In the genomic region with DNA sequence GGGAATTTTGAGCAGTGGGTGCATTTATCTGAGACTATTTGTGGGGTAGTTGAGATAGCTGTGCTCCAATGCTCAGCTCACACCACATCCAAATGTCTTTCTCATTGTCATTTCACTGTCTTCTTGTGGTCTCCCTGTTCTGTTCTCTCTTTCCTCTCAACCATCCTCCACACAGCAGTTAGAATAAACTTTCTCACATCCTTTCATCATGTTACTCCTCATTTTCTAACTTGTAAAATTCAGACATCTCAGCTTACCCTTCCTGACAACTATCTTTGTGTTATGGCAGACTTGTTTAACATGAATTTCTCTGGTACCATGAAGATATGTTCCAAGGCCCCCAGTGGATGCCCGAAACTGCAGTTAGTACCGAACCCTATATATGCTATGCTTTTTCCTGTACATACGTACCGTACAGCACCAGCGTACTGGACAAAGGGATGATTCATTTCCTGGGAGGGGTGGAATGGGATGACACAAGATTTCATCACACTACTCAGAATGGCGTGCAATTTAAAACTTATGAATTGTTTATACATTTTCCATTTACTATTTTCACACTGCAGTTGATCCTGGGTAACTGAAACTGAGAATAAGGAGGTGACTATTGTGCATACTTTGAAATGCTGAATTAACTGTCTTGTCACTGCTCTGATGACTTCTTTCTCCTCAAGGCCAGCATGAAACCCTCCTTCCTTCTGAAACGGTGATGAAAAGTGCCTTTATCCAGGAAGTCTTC, we compare ENCODE assay signal across 10 cellular contexts.
DNase-seq lines count a peak whose midpoint lies in the region; FAIRE-seq lines count a peak whose summit lies in the region.
"Had no signal": no experiment of that assay in that cellular context is flagged by ENCODE, and none has a peak within 500 bp of the region (broad histone marks: within the 10 kb centered on the region; RNA-seq: fewer than 3 reads in every experiment).

No MANE protein-coding gene starts in this region.

- peak overlapping the region; percentile 15 for H3K4me3 ChIP-seq in skeletal muscle satellite cell (ENCODE audit: low read length)

- DNase-seq in H4 (ENCODE audit: low spot score) (peak; percentile 85), RKO (ENCODE audit: low spot score) (peak; percentile 88), amniotic stem cell (lab: John Stamatoyannopoulos, UW) (peak; percentile 69), hypothalamus (lab: John Stamatoyannopoulos, UW) (no peak), superior temporal gyrus (ENCODE audit: extremely low spot score) (no peak), GM19239 (ENCODE audit: insufficient read length, low spot score) (no peak), NCI-H345 treated with DMSO at 0.1 percent for 48 hours (lab: John Stamatoyannopoulos, UW; ENCODE audit: unreplicated experiment) (no peak)
- DNase-seq: endodermal cell, NCI-H774 had no signal

- no peaks in the 10 kb centered on the region for H3K27me3 ChIP-seq in skeletal muscle satellite cell (ENCODE audit: control insufficient read depth, insufficient read depth, low read length)

- FAIRE-seq in GM19239 (lab: Jason Lieb, UNC), result no peak

- no peaks in the 10 kb centered on the region for H3K36me3 ChIP-seq in skeletal muscle satellite cell (ENCODE audit: insufficient read depth, low read length)

- H3K9me3 ChIP-seq in skeletal muscle satellite cell (replicated peaks; ENCODE audit: low read length), result no peaks in the 10 kb centered on the region

- H3K9ac ChIP-seq in skeletal muscle satellite cell (ENCODE audit: low read depth, low read length), result peak overlapping the region; percentile 75

- peak overlapping the region; percentile 46 for H3K4me2 ChIP-seq in skeletal muscle satellite cell (ENCODE audit: low read length)

- peaks cover 72% of the 10 kb centered on the region for H3K4me1 ChIP-seq in skeletal muscle satellite cell (ENCODE audit: control insufficient read depth, insufficient read depth, low read length)

Comparison
In these comparisons a context has a peak if more than half of its experiments do, and no peak if none do; other contexts are left out.
1. DNase-seq: peak in H4 (single experiment), RKO (single experiment) and amniotic stem cell (single experiment); none in hypothalamus (0 of 51), superior temporal gyrus (single experiment), GM19239 (single experiment) and NCI-H345 treated with DMSO at 0.1 percent for 48 hours (single experiment).